22 cellular contexts compared by ENCODE assay signal in the genomic region with DNA sequence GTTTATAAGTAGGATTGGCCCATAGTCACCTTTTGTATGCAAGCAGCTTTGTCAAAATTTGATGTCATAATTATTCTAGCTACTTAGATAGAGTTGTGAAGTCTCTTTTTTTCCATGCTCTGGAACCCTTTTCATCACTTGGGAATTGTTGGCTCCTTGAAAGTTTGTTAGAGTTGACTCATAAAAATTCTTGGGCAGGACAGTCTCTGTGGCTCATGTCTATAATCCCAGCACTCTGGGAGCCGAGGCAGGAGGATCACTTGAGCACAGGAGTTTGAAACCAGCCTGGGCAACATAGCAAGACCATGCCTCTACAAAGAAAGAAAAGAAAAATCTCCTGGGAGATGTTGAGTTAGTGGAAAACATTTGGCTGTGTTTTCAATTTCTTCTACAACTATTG. TPM values are rescaled to one million over a fixed set of nuclear protein-coding genes. Genes with fewer than 3 reads are reported as not detected.
A peak's percentile ranks its signal among the peaks of the same experiment; 100 is the strongest.
DNase-seq lines count a peak whose midpoint lies in the region; TF ChIP-seq lines count a peak whose summit lies in the region.
"Had no signal": no experiment of that assay in that cellular context is flagged by ENCODE, and none has a peak within 500 bp of the region (broad histone marks: within the 10 kb centered on the region; RNA-seq: fewer than 3 reads in every experiment).

No MANE protein-coding gene starts in this region.

- no peaks in the 10 kb centered on the region for H3K27me3 ChIP-seq in WERI-Rb-1 (ENCODE audit: insufficient read depth, low read depth, severe bottlenecking)
- H3K27me3 ChIP-seq: BLaER1, breast epithelium, foreskin keratinocyte, heart right ventricle had no signal

- TF ChIP-seq CTCF in fibroblast of the aortic adventitia (IDR thresholded peaks at IDR 0.05; ENCODE audit: insufficient read depth, low read length) (no peak), WERI-Rb-1 (IDR thresholded peaks at IDR 0.05; ENCODE audit: low read depth, low read length) (no peak)

- DNase-seq in AG08395 (ENCODE audit: low spot score) (peak; percentile 12), EL (peak; percentile 31), M059J (ENCODE audit: low read depth) (peak; percentile 19), fibroblast of the aortic adventitia (ENCODE audit: low read depth) (peak; percentile 36), GDM1 (lab: John Stamatoyannopoulos, UW) (no peak), HuH-7 (ENCODE audit: low spot score) (no peak), WERI-Rb-1 (no peak)
- DNase-seq in activated effector memory CD4-positive, alpha-beta T cell treated with Interleukin-2 at 50 U/mL for 16 hours: no peak
- DNase-seq: activated CD4-positive, alpha-beta T cell treated with anti-CD3 and anti-CD28 coated beads for 1 hour; DMS153; heart right ventricle; naive thymus-derived CD8-positive, alpha-beta T cell; NCI-H2029; NCI-H524 treated with DMSO at 0.1 percent for 48 hours; psoas muscle; SHP77; stimulated activated CD4-positive, alpha-beta T cell treated with anti-CD3 and anti-CD28 coated beads, Interleukin-4, amount 100 ng/mL, for 4 hours had no signal

- H3K4me3 ChIP-seq in fibroblast of the aortic adventitia (ENCODE audit: low read depth, low read length) (no peak overlapping the region), WERI-Rb-1 (ENCODE audit: low read depth, low read length) (no peak overlapping the region)
- H3K4me3 ChIP-seq: BLaER1, breast epithelium, heart right ventricle, K562, psoas muscle had no signal

- H3K27ac ChIP-seq in WERI-Rb-1: no peak overlapping the region
- H3K27ac ChIP-seq: BLaER1, breast epithelium, epithelial cell of prostate, foreskin keratinocyte, heart right ventricle, psoas muscle had no signal

- H3K36me3 ChIP-seq in WERI-Rb-1: peaks cover 61% of the 10 kb centered on the region
- H3K36me3 ChIP-seq: breast epithelium had no signal

- H3K9me3 ChIP-seq in WERI-Rb-1 (ENCODE audit: severe bottlenecking): no peaks in the 10 kb centered on the region
- H3K9me3 ChIP-seq: BLaER1, breast epithelium, heart right ventricle, psoas muscle had no signal

RNA-seq across cellular contexts. Expression of a gene that starts 45.7 kb away (rescaled TPM):
- 87.3 and 144 TPM in 2 replicates for total RNA-seq in M059J (2014; rRNA removed; shearing (Covaris generic))
- 170 and 245 TPM in 2 replicates for total RNA-seq in fibroblast of the aortic adventitia (ENCODE audit: low replicate concordance)

Comparison
In these comparisons a context has a peak if more than half of its experiments do, and no peak if none do; other contexts are left out.
1. DNase-seq: peak in AG08395 (single experiment), EL (single experiment), M059J (single experiment) and fibroblast of the aortic adventitia (single experiment); none in GDM1 (single experiment), activated effector memory CD4-positive, alpha-beta T cell treated with Interleukin-2 at 50 U/mL for 16 hours (single experiment), HuH-7 (single experiment) and WERI-Rb-1 (single experiment).